In genomic region chr1:105073660-105074059, GRCh38 we compare ENCODE assay signal across 22 cellular contexts.
"Had no signal": no experiment of that assay in that cellular context is flagged by ENCODE, and none has a peak within 500 bp of the region (broad histone marks: within the 10 kb centered on the region; RNA-seq: fewer than 3 reads in every experiment).

No MANE protein-coding gene starts in this region.

- H3K27me3 ChIP-seq: colonic mucosa, esophagus muscularis mucosa, foreskin keratinocyte, heart right ventricle, left lung had no signal

- H3K9me3 Mint-ChIP-seq: endodermal cell had no signal

- H3K36me3 ChIP-seq: colonic mucosa, esophagus muscularis mucosa, heart right ventricle, left lung had no signal

- H3K9me3 ChIP-seq: colonic mucosa, esophagus muscularis mucosa had no signal

- H3K27ac Mint-ChIP-seq: dendritic cell treated with granulocyte-macrophage colony-stimulating factor and Interleukin-4, amounts not matched to agents 40 ng/mL and 50 ng/mL, for 4 days; effector memory CD8-positive, alpha-beta T cell; endodermal cell; memory B cell; naive thymus-derived CD4-positive, alpha-beta T cell; natural killer cell had no signal

- H3K27me3 Mint-ChIP-seq: dendritic cell treated with granulocyte-macrophage colony-stimulating factor and Interleukin-4, amounts not matched to agents 40 ng/mL and 50 ng/mL, for 4 days; effector memory CD8-positive, alpha-beta T cell; naive thymus-derived CD4-positive, alpha-beta T cell had no signal

- H3K4me1 ChIP-seq: colonic mucosa, esophagus muscularis mucosa, foreskin keratinocyte, heart right ventricle, left lung had no signal

- DNase-seq: colonic mucosa; cortex of kidney; effector CD8-positive, alpha-beta T cell; effector memory CD8-positive, alpha-beta T cell; endodermal cell; foreskin keratinocyte; glutamatergic neuron; head of caudate nucleus; heart right ventricle; hippocampal formation; left cardiac atrium; left lung; left ventricle myocardium superior; mammary epithelial cell; mesendoderm; midbrain; naive thymus-derived CD4-positive, alpha-beta T cell; natural killer cell had no signal

- H3K4me1 Mint-ChIP-seq: endodermal cell; memory B cell; naive thymus-derived CD4-positive, alpha-beta T cell; natural killer cell had no signal

- ATAC-seq: effector memory CD8-positive, alpha-beta T cell; foreskin keratinocyte; heart right ventricle; left cardiac atrium; left lung; left ventricle myocardium superior; naive thymus-derived CD4-positive, alpha-beta T cell; natural killer cell had no signal

- H3K36me3 Mint-ChIP-seq: memory B cell had no signal

- H3K4me3 ChIP-seq: colonic mucosa, esophagus muscularis mucosa, heart right ventricle, left lung, lung had no signal

- H3K27ac ChIP-seq: colonic mucosa, esophagus muscularis mucosa, foreskin keratinocyte, heart right ventricle, left lung had no signal

- H3K4me3 Mint-ChIP-seq: dendritic cell treated with granulocyte-macrophage colony-stimulating factor and Interleukin-4, amounts not matched to agents 40 ng/mL and 50 ng/mL, for 4 days; effector memory CD8-positive, alpha-beta T cell; endodermal cell; memory B cell; naive thymus-derived CD4-positive, alpha-beta T cell; natural killer cell had no signal
